ENCODE assay signal across 8 cellular contexts in the genomic region with DNA sequence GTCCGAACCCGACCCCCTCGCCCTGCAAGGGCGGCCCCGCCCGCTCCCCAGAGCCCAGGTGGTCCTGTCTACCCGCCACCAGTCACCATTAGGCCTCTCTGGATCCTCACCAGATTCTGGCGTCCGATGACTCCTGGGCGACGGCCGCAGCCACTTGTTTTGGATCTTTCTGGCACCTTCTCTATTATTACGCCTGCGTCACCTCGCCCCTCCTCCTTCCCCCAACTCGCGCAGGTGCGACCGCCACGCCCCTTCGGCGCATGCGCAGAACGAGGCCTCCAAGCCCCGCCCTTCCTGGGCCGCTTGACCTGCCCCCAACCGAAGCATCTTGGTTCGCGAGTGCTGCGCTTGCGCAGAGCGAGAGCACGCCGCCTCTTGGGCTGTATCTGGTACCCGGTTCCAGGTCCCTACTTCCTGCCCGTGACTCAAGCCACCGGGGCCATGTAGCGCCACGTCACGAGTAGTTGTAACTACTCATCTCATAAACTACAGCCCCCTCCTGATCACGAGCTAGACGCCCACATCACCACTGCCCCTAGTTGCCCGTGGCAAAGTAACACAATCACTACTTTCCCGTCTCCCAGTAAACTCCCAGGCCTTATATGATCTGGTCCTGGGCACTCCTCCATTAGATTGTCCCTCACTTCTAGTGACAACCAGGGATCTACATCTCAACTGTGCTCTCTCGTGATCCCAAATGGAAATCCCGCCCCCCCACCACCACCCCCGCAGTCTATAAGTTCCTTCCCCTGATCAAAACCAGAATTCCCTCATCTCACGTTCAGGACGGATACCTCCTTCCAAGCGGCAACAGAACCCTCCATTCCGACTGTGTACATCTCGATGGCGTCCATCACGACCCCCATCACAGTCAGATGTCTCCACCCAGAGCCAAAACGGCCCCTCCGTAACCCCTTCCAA. TPM values are rescaled to one million over a fixed set of nuclear protein-coding genes. Genes with fewer than 3 reads are reported as not detected.
DNase-seq lines count a peak whose midpoint lies in the region; ATAC-seq and TF ChIP-seq lines count a peak whose summit lies in the region.

A gene with protein sequence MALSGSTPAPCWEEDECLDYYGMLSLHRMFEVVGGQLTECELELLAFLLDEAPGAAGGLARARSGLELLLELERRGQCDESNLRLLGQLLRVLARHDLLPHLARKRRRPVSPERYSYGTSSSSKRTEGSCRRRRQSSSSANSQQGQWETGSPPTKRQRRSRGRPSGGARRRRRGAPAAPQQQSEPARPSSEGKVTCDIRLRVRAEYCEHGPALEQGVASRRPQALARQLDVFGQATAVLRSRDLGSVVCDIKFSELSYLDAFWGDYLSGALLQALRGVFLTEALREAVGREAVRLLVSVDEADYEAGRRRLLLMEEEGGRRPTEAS (minus strand): TSS at position 156 of the 921 bp plus-strand sequence. CDS start 670 bp downstream, outside the sequence.

- peaks cover 39% of the 10 kb centered on the region for H3K4me1 ChIP-seq in muscle layer of colon (ENCODE audit: insufficient read depth, low read length)

- peaks cover 17% of the 10 kb centered on the region for H3K36me3 ChIP-seq in muscle layer of colon (ENCODE audit: insufficient read depth, low read length)

- DNase-seq in DMS114 treated with DMSO at 0.1 percent for 48 hours (lab: John Stamatoyannopoulos, UW; ENCODE audit: unreplicated experiment) (peak; percentile 87), KBM-7 (peak; percentile 97), erythroblast (lab: John Stamatoyannopoulos, UW) (peak; percentile 98 to 99)
- peak; percentile 100 for DNase-seq in activated T-cell treated with anti-CD3 and anti-CD28 coated beads, Interleukin-2, amount 50 U/mL, for 24 hours
- peak; percentile 98 for DNase-seq in stimulated activated CD8-positive, alpha-beta memory T cell treated with anti-CD3 and anti-CD28 coated beads, Interleukin-7, amount 100 ng/mL, for 24 hours (ENCODE audit: low read depth)

- H3K9ac ChIP-seq in muscle layer of colon (ENCODE audit: low read length): peak within 1 kb of the TSS; percentile 70

- peak within 1 kb of the TSS; percentile 92 for H3K4me3 Mint-ChIP-seq in activated T-cell treated with anti-CD3 and anti-CD28 coated beads, Interleukin-2, amount 50 U/mL, for 24 hours

- no peaks in the 10 kb centered on the region for H3K27me3 Mint-ChIP-seq in activated T-cell treated with anti-CD3 and anti-CD28 coated beads, Interleukin-2, amount 50 U/mL, for 24 hours

- in situ Hi-C loops in KBM-7 (cut with MboI; ENCODE audit: low pct_unique_long_range_greater_than_20kb, low sequenced_read_pairs): no loop called here

- peak within 1 kb of the TSS; percentile 61 for H3K27ac ChIP-seq in muscle layer of colon (ENCODE audit: low read depth, low read length)

- no peaks in the 10 kb centered on the region for H3K27me3 ChIP-seq in muscle layer of colon (ENCODE audit: control insufficient read depth in 1 of 2, insufficient read depth in 2 of 2, low read length in 2 of 2)

- H3K4me1 Mint-ChIP-seq in activated T-cell treated with anti-CD3 and anti-CD28 coated beads, Interleukin-2, amount 50 U/mL, for 24 hours (ENCODE audit: low read depth): peaks cover 75% of the 10 kb centered on the region

- peak; percentile 92 for TF ChIP-seq POLR2A in erythroblast (IDR thresholded peaks at IDR 0.05; ENCODE audit: low read length)

- H3K9me3 Mint-ChIP-seq in activated T-cell treated with anti-CD3 and anti-CD28 coated beads, Interleukin-2, amount 50 U/mL, for 24 hours: no peaks in the 10 kb centered on the region

- H3K27ac Mint-ChIP-seq in activated T-cell treated with anti-CD3 and anti-CD28 coated beads, Interleukin-2, amount 50 U/mL, for 24 hours: peak within 1 kb of the TSS; percentile 96

- H3K4me3 ChIP-seq in muscle layer of colon (ENCODE audit: low read depth in 1 of 2, low read length in 2 of 2): peak within 1 kb of the TSS; percentile 64 to 83

- peak; percentile 53 for ATAC-seq in GM21717 (IDR thresholded peaks at IDR 0.05; ENCODE audit: unreplicated experiment)

- peaks cover 58% of the 10 kb centered on the region for H3K36me3 Mint-ChIP-seq in activated T-cell treated with anti-CD3 and anti-CD28 coated beads, Interleukin-2, amount 50 U/mL, for 24 hours (ENCODE audit: low read depth)

- no peaks in the 10 kb centered on the region for H3K9me3 ChIP-seq in muscle layer of colon (ENCODE audit: low read length)

TF ChIP-seq in PFSK-1, 5 proteins besides CTCF, POLR2A, EP300 and RAD21:
- TF ChIP-seq FOXP2 (optimal IDR thresholded peaks at IDR 0.05; ENCODE audit: borderline replicate concordance, extremely low read depth, extremely low read length, insufficient read depth): no peak
- peak; percentile 81; the same call in 1 of the 2 replicates for TF ChIP-seq POLR2AphosphoS5 (IDR thresholded peaks at IDR 0.05; ENCODE audit: low read depth, low read length)
- TF ChIP-seq, protein P1, sequence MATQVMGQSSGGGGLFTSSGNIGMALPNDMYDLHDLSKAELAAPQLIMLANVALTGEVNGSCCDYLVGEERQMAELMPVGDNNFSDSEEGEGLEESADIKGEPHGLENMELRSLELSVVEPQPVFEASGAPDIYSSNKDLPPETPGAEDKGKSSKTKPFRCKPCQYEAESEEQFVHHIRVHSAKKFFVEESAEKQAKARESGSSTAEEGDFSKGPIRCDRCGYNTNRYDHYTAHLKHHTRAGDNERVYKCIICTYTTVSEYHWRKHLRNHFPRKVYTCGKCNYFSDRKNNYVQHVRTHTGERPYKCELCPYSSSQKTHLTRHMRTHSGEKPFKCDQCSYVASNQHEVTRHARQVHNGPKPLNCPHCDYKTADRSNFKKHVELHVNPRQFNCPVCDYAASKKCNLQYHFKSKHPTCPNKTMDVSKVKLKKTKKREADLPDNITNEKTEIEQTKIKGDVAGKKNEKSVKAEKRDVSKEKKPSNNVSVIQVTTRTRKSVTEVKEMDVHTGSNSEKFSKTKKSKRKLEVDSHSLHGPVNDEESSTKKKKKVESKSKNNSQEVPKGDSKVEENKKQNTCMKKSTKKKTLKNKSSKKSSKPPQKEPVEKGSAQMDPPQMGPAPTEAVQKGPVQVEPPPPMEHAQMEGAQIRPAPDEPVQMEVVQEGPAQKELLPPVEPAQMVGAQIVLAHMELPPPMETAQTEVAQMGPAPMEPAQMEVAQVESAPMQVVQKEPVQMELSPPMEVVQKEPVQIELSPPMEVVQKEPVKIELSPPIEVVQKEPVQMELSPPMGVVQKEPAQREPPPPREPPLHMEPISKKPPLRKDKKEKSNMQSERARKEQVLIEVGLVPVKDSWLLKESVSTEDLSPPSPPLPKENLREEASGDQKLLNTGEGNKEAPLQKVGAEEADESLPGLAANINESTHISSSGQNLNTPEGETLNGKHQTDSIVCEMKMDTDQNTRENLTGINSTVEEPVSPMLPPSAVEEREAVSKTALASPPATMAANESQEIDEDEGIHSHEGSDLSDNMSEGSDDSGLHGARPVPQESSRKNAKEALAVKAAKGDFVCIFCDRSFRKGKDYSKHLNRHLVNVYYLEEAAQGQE (IDR thresholded peaks at IDR 0.05; ENCODE audit: insufficient read depth in 1 of 2, low read depth in 2 of 2, low read length in 2 of 2): peak in 1 of 2 experiments; percentile 58; a peak in 1 of 4 replicates
- TF ChIP-seq TAF1 (IDR thresholded peaks at IDR 0.05; ENCODE audit: borderline replicate concordance, insufficient read depth, low read length): peak; percentile 40; the same call in 1 of the 2 replicates
- TF ChIP-seq SIN3A (IDR thresholded peaks at IDR 0.05; ENCODE audit: borderline replicate concordance, insufficient read depth, low read length): peak; percentile 45; the same call in 1 of the 2 replicates

RNA-seq across cellular contexts. Expression of the gene that starts here (rescaled TPM):
- 25.0 TPM for polyA plus RNA-seq in PFSK-1 (2012; ENCODE audit: insufficient read length, low read depth)

Comparison
In these comparisons a context has a peak if more than half of its experiments do, and no peak if none do; other contexts are left out.
1. Peak in every context shown above with its lines: DNase-seq, ATAC-seq, H3K4me3 ChIP-seq and H3K27ac ChIP-seq.